In genomic region chr1:234605983-234606730, GRCh38 we compare ENCODE assay signal across 8 cellular contexts. TPM values are rescaled to one million over a fixed set of nuclear protein-coding genes. Genes with fewer than 3 reads are reported as not detected.
A peak's percentile ranks its signal among the peaks of the same experiment; 100 is the strongest.
DNase-seq lines count a peak whose midpoint lies in the region; ATAC-seq and TF ChIP-seq lines count a peak whose summit lies in the region.

No MANE protein-coding gene starts in this region.

- CTCF ChIA-PET in Caco-2 (lab: Charles Lee) = no interaction called here

- no peak for ATAC-seq in central memory CD8-positive, alpha-beta T cell (replicated peaks; ENCODE audit: extremely low read depth, poor library complexity, severe bottlenecking)
- ATAC-seq in lower lobe of right lung (no peak), GM18502 (IDR thresholded peaks at IDR 0.05; ENCODE audit: poor library complexity, unreplicated experiment) (no peak)

- no TSS peak for BruUV-seq in Caco-2 (replicated peaks; lab: Mats Ljungman, UMichigan)

- H3K36me3 ChIP-seq in Caco-2 (ENCODE audit: control insufficient read depth, insufficient read depth, low read length) (peaks cover 7% of the 10 kb centered on the region), KOPT-K1 (ENCODE audit: insufficient read depth, low read length) (peaks cover 57% of the 10 kb centered on the region), lower lobe of right lung (peaks cover 31% of the 10 kb centered on the region), stomach (peaks cover 10 to 29% (median 23%) of the 10 kb centered on the region in 4 donors)

- H3K4me3 Mint-ChIP-seq in Caco-2 (ENCODE audit: unreplicated experiment) = peak overlapping the region; percentile 90
- H3K4me3 Mint-ChIP-seq in central memory CD8-positive, alpha-beta T cell = peak overlapping the region; percentile 93

- H3K4me3 ChIP-seq in Caco-2 (ENCODE audit: low read depth, low read length) (peak overlapping the region; percentile 82), lower lobe of right lung (peak overlapping the region; percentile 85), stomach (peak overlapping the region; percentile 69 to 87 (median 72))

- 0 to 1% (median 0%) methylated on average over 9 of the region's 9 CpGs for WGBS in stomach, 5 donors

- H3K9me3 ChIP-seq in Caco-2 (no peaks in the 10 kb centered on the region), KOPT-K1 (ENCODE audit: insufficient read depth, low read length, poor library complexity, severe bottlenecking) (no peaks in the 10 kb centered on the region), lower lobe of right lung (no peaks in the 10 kb centered on the region), stomach (no peaks in the 10 kb centered on the region)

- H3K4me1 Mint-ChIP-seq in Caco-2 (ENCODE audit: low read depth, unreplicated experiment) = peaks cover 36% of the 10 kb centered on the region
- H3K4me1 Mint-ChIP-seq in central memory CD8-positive, alpha-beta T cell = peaks cover 73% of the 10 kb centered on the region

- POLR2A ChIA-PET in Caco-2 (lab: Charles Lee) = no interaction called here

- TF ChIP-seq EP300 in stomach (IDR thresholded peaks at IDR 0.05) = no peak

- DNase-seq in Caco-2 = no peak
- peak; percentile 77 for DNase-seq in SW480 (ENCODE audit: low spot score)
- DNase-seq in central memory CD8-positive, alpha-beta T cell (ENCODE audit: low spot score in 2 of 2) = no peak
- DNase-seq in lower lobe of right lung = peak; percentile 59
- peak; percentile 53 for DNase-seq in stomach
- no peak for DNase-seq in NCI-H128 (lab: John Stamatoyannopoulos, UW; ENCODE audit: unreplicated experiment)

- TF ChIP-seq CTCF in Caco-2 (IDR thresholded peaks at IDR 0.05; ENCODE audit: insufficient read depth in 1 of 2, low read depth in 1 of 2, low read length in 1 of 2, severe bottlenecking in 1 of 2, unreplicated experiment in 1 of 2) = no peak
- TF ChIP-seq CTCF in lower lobe of right lung (IDR thresholded peaks at IDR 0.05) = no peak
- no peak for TF ChIP-seq CTCF in stomach (IDR thresholded peaks at IDR 0.05)

- TF ChIP-seq POLR2A in stomach (IDR thresholded peaks at IDR 0.05) = no peak

- H3K9me3 Mint-ChIP-seq in Caco-2 (ENCODE audit: unreplicated experiment) = no peaks in the 10 kb centered on the region
- no peaks in the 10 kb centered on the region for H3K9me3 Mint-ChIP-seq in central memory CD8-positive, alpha-beta T cell

- peak overlapping the region; percentile 90 for H3K27ac Mint-ChIP-seq in Caco-2 (ENCODE audit: unreplicated experiment)
- peak overlapping the region; percentile 98 for H3K27ac Mint-ChIP-seq in central memory CD8-positive, alpha-beta T cell (ENCODE audit: low read depth)

- intact Hi-C loops in Caco-2 (cut with micrococcal nuclease; ENCODE audit: unreplicated experiment) (no loop called here), lower lobe of right lung (cut with DNase I) (loop anchor here (10.0 kb wide), 2 partner anchors 111 to 469 kb away; no protein-coding TSS in a partner anchor), stomach (cut with DNase I; ENCODE audit: low total_unique reads) (no loop called here)

- peaks cover 43% of the 10 kb centered on the region for H3K4me1 ChIP-seq in Caco-2
- peaks cover 48% of the 10 kb centered on the region for H3K4me1 ChIP-seq in lower lobe of right lung
- H3K4me1 ChIP-seq in stomach = peaks cover 24 to 42% (median 34%) of the 10 kb centered on the region in 4 donors

- H3K27ac ChIP-seq in KOPT-K1 (ENCODE audit: low read depth, low read length, poor library complexity, severe bottlenecking) (peak overlapping the region; percentile 86), lower lobe of right lung (peak overlapping the region; percentile 100), stomach (peak overlapping the region; percentile 93 to 100 (median 100))

- H3K27me3 Mint-ChIP-seq in Caco-2 (ENCODE audit: insufficient read depth, unreplicated experiment) = no peaks in the 10 kb centered on the region
- no peaks in the 10 kb centered on the region for H3K27me3 Mint-ChIP-seq in central memory CD8-positive, alpha-beta T cell

- H3K36me3 Mint-ChIP-seq in Caco-2 (ENCODE audit: insufficient read depth, unreplicated experiment) = peaks cover 75% of the 10 kb centered on the region
- peaks cover 60% of the 10 kb centered on the region for H3K36me3 Mint-ChIP-seq in central memory CD8-positive, alpha-beta T cell (ENCODE audit: insufficient read depth)

- H3K27me3 ChIP-seq in Caco-2 (replicated peaks; ENCODE audit: control insufficient read depth, insufficient read depth, low read length) (no peaks in the 10 kb centered on the region), lower lobe of right lung (ENCODE audit: low read depth) (no peaks in the 10 kb centered on the region), stomach (no peaks in the 10 kb centered on the region)

RNA-seq across cellular contexts. Expression of gene IRF2BP2, which starts 3.8 kb away (rescaled TPM):
- 129 and 135 TPM in 2 replicates for total RNA-seq in Caco-2 (2022)
- total RNA-seq in lower lobe of right lung = 154 TPM
- total RNA-seq in stomach = 100 to 1,000 TPM in 2 of 5 donors, 10 to 100 TPM in 3; 58.3 to 218 (median 81.1) TPM
- polyA plus RNA-seq in stomach = 10 to 100 TPM; 39.6 to 57.0 (median 51.5) TPM

Comparison
In these comparisons a context has a peak if more than half of its experiments do, and no peak if none do; other contexts are left out.
1. DNase-seq: peak in SW480 (single experiment), lower lobe of right lung (single experiment) and stomach (single experiment); none in Caco-2 (0 of 2), central memory CD8-positive, alpha-beta T cell (0 of 2) and NCI-H128 (single experiment).
2. Peak in every context shown above with its lines, with median percentiles within 50 percentile points of each other: H3K4me3 ChIP-seq and H3K27ac ChIP-seq.